ENCODE assay signal across 1 cellular context in genomic region chr4:102466298-102466697, GRCh38.
TF ChIP-seq lines count a peak whose summit lies in the region.

No MANE protein-coding gene starts in this region.

TF ChIP-seq in GM12878, 131 proteins besides CTCF, POLR2A, EP300 and RAD21:
- TF ChIP-seq RFX5 (IDR thresholded peaks at IDR 0.05; ENCODE audit: low read depth, low read length) (no peak), GATAD2B (conservative IDR thresholded peaks at IDR 0.05; ENCODE audit: low read depth) (no peak), ZNF274 (IDR thresholded peaks at IDR 0.05; ENCODE audit: insufficient read depth, insufficient read length) (no peak), SPI1 (IDR thresholded peaks at IDR 0.05; ENCODE audit: borderline replicate concordance, insufficient read depth, low read depth, low read length) (0 out of 2 replicates have a peak, but pooled peaks have one; percentile 20)
- TF ChIP-seq, protein P1, sequence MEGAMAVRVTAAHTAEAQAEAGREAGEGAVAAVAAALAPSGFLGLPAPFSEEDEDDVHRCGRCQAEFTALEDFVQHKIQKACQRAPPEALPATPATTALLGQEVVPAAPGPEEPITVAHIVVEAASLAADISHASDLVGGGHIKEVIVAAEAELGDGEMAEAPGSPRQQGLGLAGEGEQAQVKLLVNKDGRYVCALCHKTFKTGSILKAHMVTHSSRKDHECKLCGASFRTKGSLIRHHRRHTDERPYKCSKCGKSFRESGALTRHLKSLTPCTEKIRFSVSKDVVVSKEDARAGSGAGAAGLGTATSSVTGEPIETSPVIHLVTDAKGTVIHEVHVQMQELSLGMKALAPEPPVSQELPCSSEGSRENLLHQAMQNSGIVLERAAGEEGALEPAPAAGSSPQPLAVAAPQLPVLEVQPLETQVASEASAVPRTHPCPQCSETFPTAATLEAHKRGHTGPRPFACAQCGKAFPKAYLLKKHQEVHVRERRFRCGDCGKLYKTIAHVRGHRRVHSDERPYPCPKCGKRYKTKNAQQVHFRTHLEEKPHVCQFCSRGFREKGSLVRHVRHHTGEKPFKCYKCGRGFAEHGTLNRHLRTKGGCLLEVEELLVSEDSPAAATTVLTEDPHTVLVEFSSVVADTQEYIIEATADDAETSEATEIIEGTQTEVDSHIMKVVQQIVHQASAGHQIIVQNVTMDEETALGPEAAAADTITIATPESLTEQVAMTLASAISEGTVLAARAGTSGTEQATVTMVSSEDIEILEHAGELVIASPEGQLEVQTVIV (IDR thresholded peaks at IDR 0.05; ENCODE audit: borderline replicate concordance, partially characterized antibody): no peak
TF ChIP-seq in GM12878: peak in this region for 1.
